8 cellular contexts compared by ENCODE assay signal in the genomic region with DNA sequence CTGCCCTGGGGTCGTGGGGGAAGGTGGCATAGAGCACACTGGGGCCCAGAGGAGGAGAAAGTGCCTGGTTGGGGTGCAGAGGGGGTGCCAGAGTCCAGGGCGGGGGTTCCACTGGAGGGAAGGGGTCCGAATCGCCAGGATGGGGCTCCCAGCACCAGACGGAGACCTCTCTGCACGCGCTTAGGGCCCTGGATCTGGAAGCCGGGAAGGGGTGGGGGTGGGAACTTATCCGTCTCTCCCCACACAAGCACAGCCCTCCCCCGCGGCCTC. TPM values are rescaled to one million over a fixed set of nuclear protein-coding genes. Genes with fewer than 3 reads are reported as not detected.
A peak's percentile ranks its signal among the peaks of the same experiment; 100 is the strongest.
DNase-seq lines count a peak whose midpoint lies in the region; ATAC-seq, FAIRE-seq and TF ChIP-seq lines count a peak whose summit lies in the region.

No MANE protein-coding gene starts in this region.

- H4K20me1 ChIP-seq in hepatocyte (ENCODE audit: insufficient read depth, poor library complexity, severe bottlenecking): peaks cover 29% of the 10 kb centered on the region

- H3K9me3 Mint-ChIP-seq in CD8-positive, alpha-beta memory T cell: no peaks in the 10 kb centered on the region

- ATAC-seq in GM19351 (IDR thresholded peaks at IDR 0.05; ENCODE audit: unreplicated experiment) (no peak), HG02973 (IDR thresholded peaks at IDR 0.05; ENCODE audit: unreplicated experiment) (no peak)

- H3K36me3 ChIP-seq in CD8-positive, alpha-beta memory T cell (ENCODE audit: insufficient read depth, low read length): peaks cover 22% of the 10 kb centered on the region
- peaks cover 48% of the 10 kb centered on the region for H3K36me3 ChIP-seq in HUES6 (ENCODE audit: control insufficient read depth, insufficient read depth, low read length)
- H3K36me3 ChIP-seq in adipocyte (ENCODE audit: control insufficient read depth, insufficient read depth, low read length, severe bottlenecking): peaks cover 30% of the 10 kb centered on the region
- H3K36me3 ChIP-seq in hepatocyte (replicated peaks; ENCODE audit: insufficient read depth, low read depth): no peaks in the 10 kb centered on the region
- peaks cover 17 to 29% of the 10 kb centered on the region in 2 donors for H3K36me3 ChIP-seq in small intestine (ENCODE audit: control insufficient read depth in 2 of 2, insufficient read depth in 2 of 2, low read length in 2 of 2)

- H3K36me3 Mint-ChIP-seq in CD8-positive, alpha-beta memory T cell: peaks cover 0 to 37% (median 3%) of the 10 kb centered on the region in 3 donors

- peak overlapping the region; percentile 90 to 98 (median 95) for H3K4me3 Mint-ChIP-seq in CD8-positive, alpha-beta memory T cell

- peak overlapping the region; percentile 91 for H3K4me2 ChIP-seq in hepatocyte

- no peaks in the 10 kb centered on the region for H3K9me2 ChIP-seq in hepatocyte (replicated peaks; ENCODE audit: insufficient read depth)

- CTCF ChIA-PET in CD8-positive, alpha-beta memory T cell (lab: Charles Lee): interaction anchor here (7.9 kb wide), 1 partner anchor 16 kb away, joined by 99 read pairs; a partner anchor contains a TSS

- peaks cover 0 to 10% of the 10 kb centered on the region in 2 donors for H3K27me3 Mint-ChIP-seq in CD8-positive, alpha-beta memory T cell

- peak overlapping the region; percentile 83 for H3K4me3 ChIP-seq in CD8-positive, alpha-beta memory T cell (ENCODE audit: low read length)
- peak overlapping the region; percentile 71 for H3K4me3 ChIP-seq in HUES6 (ENCODE audit: low read depth, low read length)
- peak overlapping the region; percentile 88 for H3K4me3 ChIP-seq in adipocyte (ENCODE audit: low read length)
- H3K4me3 ChIP-seq in hepatocyte: peak overlapping the region; percentile 98
- peak overlapping the region; percentile 94 to 98 for H3K4me3 ChIP-seq in small intestine (ENCODE audit: low read depth in 1 of 2, low read length in 2 of 2)

- FAIRE-seq in small intestine (lab: Jason Lieb, UNC): no peak

- TF ChIP-seq CTCF in hepatocyte (IDR thresholded peaks at IDR 0.05; ENCODE audit: poor library complexity): no peak

- no peaks in the 10 kb centered on the region for H3K27me3 ChIP-seq in CD8-positive, alpha-beta memory T cell (ENCODE audit: insufficient read depth, low read length, poor library complexity, severe bottlenecking)
- H3K27me3 ChIP-seq in HUES6 (ENCODE audit: control insufficient read depth, insufficient read depth, low read length) (no peaks in the 10 kb centered on the region), adipocyte (replicated peaks; ENCODE audit: control insufficient read depth, insufficient read depth, low read length) (no peaks in the 10 kb centered on the region), hepatocyte (no peaks in the 10 kb centered on the region), small intestine (ENCODE audit: control insufficient read depth in 2 of 2, insufficient read depth in 2 of 2, low read length in 2 of 2) (no peaks in the 10 kb centered on the region)

- DNase-seq in CD8-positive, alpha-beta memory T cell: no peak
- peak; percentile 70 for DNase-seq in adipocyte (ENCODE audit: low read depth)
- peak; percentile 84 for DNase-seq in hepatocyte (ENCODE audit: low spot score)
- no peak for DNase-seq in small intestine
- DNase-seq in MV-4-11 (lab: John Stamatoyannopoulos, UW): no peak

- peak overlapping the region; percentile 92 for H3K27ac ChIP-seq in CD8-positive, alpha-beta memory T cell (ENCODE audit: low read depth, low read length)
- H3K27ac ChIP-seq in HUES6 (ENCODE audit: low read depth, low read length) (peak overlapping the region; percentile 93), hepatocyte (peak overlapping the region; percentile 98), small intestine (ENCODE audit: low read depth in 1 of 2, low read length in 1 of 2) (peak overlapping the region; percentile 90 to 96)

- H3K9ac ChIP-seq in HUES6 (ENCODE audit: low read length) (peak overlapping the region; percentile 96), adipocyte (ENCODE audit: low read length) (peak overlapping the region; percentile 97)

- POLR2A ChIA-PET in CD8-positive, alpha-beta memory T cell (lab: Charles Lee): interaction anchor here (0.6 to 3.5 kb wide), 4 partner anchors 13 to 166 kb away, joined by 4 to 86 read pairs (median 8); a partner anchor contains a TSS

- H3K4me1 Mint-ChIP-seq in CD8-positive, alpha-beta memory T cell: peaks cover 5 to 28% (median 13%) of the 10 kb centered on the region in 3 donors

- H3K27ac Mint-ChIP-seq in CD8-positive, alpha-beta memory T cell: peak overlapping the region; percentile 85 to 100 (median 96)

- H3K4me1 ChIP-seq in CD8-positive, alpha-beta memory T cell (ENCODE audit: insufficient read depth, low read length): peaks cover 37% of the 10 kb centered on the region
- H3K4me1 ChIP-seq in HUES6 (ENCODE audit: control insufficient read depth, insufficient read depth, low read length) (peaks cover 17% of the 10 kb centered on the region), adipocyte (ENCODE audit: control insufficient read depth, insufficient read depth, low read length) (peaks cover 34% of the 10 kb centered on the region), hepatocyte (ENCODE audit: insufficient read depth) (peaks cover 39% of the 10 kb centered on the region), small intestine (ENCODE audit: control insufficient read depth in 2 of 2, insufficient read depth in 1 of 2, low read depth in 1 of 2, low read length in 1 of 2) (peaks cover 2 to 9% of the 10 kb centered on the region in 2 donors)

- no CpG with 5 or more reads among the region's 11 CpGs for WGBS in hepatocyte (ENCODE audit: low lambda C conversion rate, missing lambda C conversion rate)
- WGBS in small intestine, 3 donors: 0 to 2% (median 1%) methylated on average over 9 to 11 of the region's 11 CpGs

- H3K9me3 ChIP-seq in CD8-positive, alpha-beta memory T cell (ENCODE audit: low read length): no peaks in the 10 kb centered on the region
- no peaks in the 10 kb centered on the region for H3K9me3 ChIP-seq in HUES6 (ENCODE audit: control insufficient read depth, insufficient read depth, low read depth, low read length)
- H3K9me3 ChIP-seq in adipocyte (ENCODE audit: control insufficient read depth, low read length): no peaks in the 10 kb centered on the region
- no peaks in the 10 kb centered on the region for H3K9me3 ChIP-seq in hepatocyte (ENCODE audit: low read depth)
- H3K9me3 ChIP-seq in small intestine (ENCODE audit: control insufficient read depth, low read depth): no peaks in the 10 kb centered on the region

- H3K79me2 ChIP-seq in hepatocyte: peaks cover 58% of the 10 kb centered on the region

- H2AFZ ChIP-seq in hepatocyte: no peak overlapping the region

RNA-seq across cellular contexts. Expression of a gene that starts 2.8 kb away (rescaled TPM):
- 10 to 100 TPM; 39.8 to 45.3 TPM for total RNA-seq in CD8-positive, alpha-beta memory T cell
- polyA plus RNA-seq in CD8-positive, alpha-beta memory T cell: 14.6 TPM
- total RNA-seq in hepatocyte: 28.7 and 30.1 TPM in 2 replicates
- polyA plus RNA-seq in hepatocyte (94.6 and 98.4 TPM in 2 replicates), small intestine (10 to 100 TPM; 28.1 to 35.4 (median 30.6) TPM)

RNA-seq across cellular contexts. Expression of a gene that starts 9.6 kb away (rescaled TPM):
- total RNA-seq in CD8-positive, alpha-beta memory T cell: 100 to 1,000 TPM; 179 to 180 TPM
- 271 TPM for polyA plus RNA-seq in CD8-positive, alpha-beta memory T cell
- 54.0 and 64.1 TPM in 2 replicates for total RNA-seq in hepatocyte
- polyA plus RNA-seq in hepatocyte (291 and 297 TPM in 2 replicates), small intestine (100 to 1,000 TPM; 310 to 823 (median 675) TPM)

RNA-seq across cellular contexts. Expression of a gene that starts 13.4 kb away (rescaled TPM):
- total RNA-seq in CD8-positive, alpha-beta memory T cell: under 1 TPM; 0.22 to 0.80 TPM
- not detected for polyA plus RNA-seq in CD8-positive, alpha-beta memory T cell
- total RNA-seq in hepatocyte: 1.1 and 4.2 TPM in 2 replicates
- polyA plus RNA-seq in hepatocyte (7.1 and 10.7 TPM in 2 replicates), small intestine (under 1 TPM in 1 of 3 donors, not detected in 2; 0.30 TPM)

RNA-seq across cellular contexts. Expression of a gene that starts 18.0 kb away (rescaled TPM):
- total RNA-seq in CD8-positive, alpha-beta memory T cell: 100 to 1,000 TPM; 253 to 258 TPM
- polyA plus RNA-seq in CD8-positive, alpha-beta memory T cell: 238 TPM
- total RNA-seq in hepatocyte: 212 and 361 TPM in 2 replicates
- polyA plus RNA-seq in hepatocyte (202 and 261 TPM in 2 replicates), small intestine (100 to 1,000 TPM; 250 to 377 (median 368) TPM)

RNA-seq across cellular contexts. Expression of a gene that starts 24.2 kb away (rescaled TPM):
- 100 to 1,000 TPM; 113 TPM for total RNA-seq in CD8-positive, alpha-beta memory T cell
- 100 TPM for polyA plus RNA-seq in CD8-positive, alpha-beta memory T cell
- total RNA-seq in hepatocyte: 25.5 TPM in 2 replicates
- polyA plus RNA-seq in hepatocyte: 79.9 and 89.5 TPM in 2 replicates
- polyA plus RNA-seq in small intestine: 100 to 1,000 TPM in 1 of 3 donors, 10 to 100 TPM in 2; 80.6 to 118 (median 84.1) TPM

Comparison
In these comparisons a context has a peak if more than half of its experiments do, and no peak if none do; other contexts are left out.
1. DNase-seq: peak in adipocyte (single experiment) and hepatocyte (single experiment); none in CD8-positive, alpha-beta memory T cell (0 of 5), small intestine (single experiment) and MV-4-11 (single experiment).
2. Peak in every context shown above with its lines, with median percentiles within 50 percentile points of each other: H3K27ac ChIP-seq and H3K4me3 ChIP-seq.